In genomic region chr11:69113226-69113625, GRCh38 we compare ENCODE assay signal across 18 cellular contexts. TPM values are rescaled to one million over a fixed set of nuclear protein-coding genes. Genes with fewer than 3 reads are reported as not detected.
DNase-seq lines count a peak whose midpoint lies in the region; ATAC-seq and TF ChIP-seq lines count a peak whose summit lies in the region.
"Had no signal": no experiment of that assay in that cellular context is flagged by ENCODE, and none has a peak within 500 bp of the region (broad histone marks: within the 10 kb centered on the region; RNA-seq: fewer than 3 reads in every experiment).

No MANE protein-coding gene starts in this region.

- H3K4me3 ChIP-seq in Panc1 (ENCODE audit: low read depth in 2 of 2, low read length in 2 of 2) (no peak overlapping the region), lower lobe of right lung (no peak overlapping the region), aorta (ENCODE audit: low read length in 2 of 2) (no peak overlapping the region)

- H3K27ac Mint-ChIP-seq in stimulated activated naive CD8-positive, alpha-beta T cell treated with anti-CD3 and anti-CD28 coated beads, Interleukin-15, amount 100 ng/mL, for 72 hours, result no peak overlapping the region
- H3K27ac Mint-ChIP-seq: CD4-positive, alpha-beta T cell; IgD-negative memory B cell had no signal

- H3K9me3 Mint-ChIP-seq in stimulated activated naive CD8-positive, alpha-beta T cell treated with anti-CD3 and anti-CD28 coated beads, Interleukin-15, amount 100 ng/mL, for 72 hours, result peaks cover 7 to 12% of the 10 kb centered on the region in 2 donors
- H3K9me3 Mint-ChIP-seq: CD4-positive, alpha-beta T cell had no signal

- POLR2A ChIA-PET in Panc1 (lab: Charles Lee), result no interaction called here

- H3K4me1 Mint-ChIP-seq in stimulated activated naive CD8-positive, alpha-beta T cell treated with anti-CD3 and anti-CD28 coated beads, Interleukin-15, amount 100 ng/mL, for 72 hours, result no peaks in the 10 kb centered on the region
- H3K4me1 Mint-ChIP-seq: H9, IgD-negative memory B cell had no signal

- TF ChIP-seq CTCF in Panc1 (IDR thresholded peaks at IDR 0.05), result no peak
- no peak for TF ChIP-seq CTCF in lower lobe of right lung (IDR thresholded peaks at IDR 0.05)

- no peaks in the 10 kb centered on the region for H3K36me3 ChIP-seq in Panc1 (ENCODE audit: control insufficient read depth, insufficient read depth, low read length)
- no peaks in the 10 kb centered on the region for H3K36me3 ChIP-seq in lower lobe of right lung
- no peaks in the 10 kb centered on the region for H3K36me3 ChIP-seq in aorta (ENCODE audit: control insufficient read depth in 1 of 2, insufficient read depth in 2 of 2, low read length in 1 of 2)

- CTCF ChIA-PET in Panc1 (lab: Charles Lee), result no interaction called here

- intact Hi-C loops in Panc1 (cut with micrococcal nuclease; ENCODE audit: unreplicated experiment), result loop anchor here (10.0 kb wide), 1 partner anchor 262 kb away; no protein-coding TSS in a partner anchor
- intact Hi-C loops in lower lobe of right lung (cut with DNase I), result no loop called here
- intact Hi-C loops in aorta (cut with DNase I), result no loop called here

- in situ Hi-C loops in Panc1 (cut with HindIII; ENCODE audit: low pct_unique_long_range_greater_than_20kb, low sequenced_read_pairs), result no loop called here

- no peak for DNase-seq in stimulated activated naive CD8-positive, alpha-beta T cell treated with anti-CD3 and anti-CD28 coated beads, Interleukin-15, Interleukin-2, amounts not matched to agents 100 U/mL and 50 U/mL, for 24 hours
- no peak for DNase-seq in stimulated activated naive CD8-positive, alpha-beta T cell treated with anti-CD3 and anti-CD28 coated beads, Interleukin-15, amount 100 ng/mL, for 72 hours
- DNase-seq in Panc1 (ENCODE audit: low read depth, low spot score) (no peak), lower lobe of right lung (peak; percentile 37), aorta (peak; percentile 25 to 26), activated gamma-delta T cell (lab: John Stamatoyannopoulos, UW) (no peak)
- DNase-seq: AML-193; CD4-positive, alpha-beta T cell; DMS153; DMS79; GF-D8; GOT3; H9 had no signal

- ATAC-seq in stimulated activated naive CD8-positive, alpha-beta T cell treated with anti-CD3 and anti-CD28 coated beads, Interleukin-15, Interleukin-2, amounts not matched to agents 100 U/mL and 50 U/mL, for 24 hours, result peak; percentile 39
- no peak for ATAC-seq in stimulated activated naive CD8-positive, alpha-beta T cell treated with anti-CD3 and anti-CD28 coated beads, Interleukin-15, amount 100 ng/mL, for 72 hours
- ATAC-seq in Panc1, result no peak
- ATAC-seq in lower lobe of right lung, result no peak
- no peak for ATAC-seq in aorta (ENCODE audit: low FRiP score)
- no peak for ATAC-seq in HG02870 (IDR thresholded peaks at IDR 0.05; ENCODE audit: unreplicated experiment)
- no peak for ATAC-seq in GM19324 (IDR thresholded peaks at IDR 0.05; ENCODE audit: low FRiP score, unreplicated experiment)
- ATAC-seq: HepG2 had no signal

- peak overlapping the region; percentile 75; the same call in 1 of the 2 replicates for H3K27ac ChIP-seq in Panc1 (ENCODE audit: low read length)
- no peak overlapping the region for H3K27ac ChIP-seq in lower lobe of right lung
- H3K27ac ChIP-seq in aorta (ENCODE audit: low read depth in 1 of 2, low read length in 2 of 2), result no peak overlapping the region

- no peaks in the 10 kb centered on the region for H3K27me3 ChIP-seq in Panc1 (ENCODE audit: control insufficient read depth, insufficient read depth, low read length)
- no peaks in the 10 kb centered on the region for H3K27me3 ChIP-seq in lower lobe of right lung (ENCODE audit: low read depth)
- H3K27me3 ChIP-seq in aorta (ENCODE audit: control insufficient read depth in 1 of 2, insufficient read depth in 2 of 2, low read length in 1 of 2), result no peaks in the 10 kb centered on the region

- peaks cover 21% of the 10 kb centered on the region for H3K4me1 ChIP-seq in Panc1 (ENCODE audit: control insufficient read depth, insufficient read depth, low read length)
- H3K4me1 ChIP-seq in lower lobe of right lung, result no peaks in the 10 kb centered on the region
- H3K4me1 ChIP-seq in aorta (ENCODE audit: control insufficient read depth in 1 of 2, insufficient read depth in 2 of 2, low read length in 2 of 2), result no peaks in the 10 kb centered on the region

- H3K27me3 Mint-ChIP-seq in stimulated activated naive CD8-positive, alpha-beta T cell treated with anti-CD3 and anti-CD28 coated beads, Interleukin-15, amount 100 ng/mL, for 72 hours, result no peaks in the 10 kb centered on the region
- H3K27me3 Mint-ChIP-seq: CD4-positive, alpha-beta T cell; IgD-negative memory B cell had no signal

- no TSS peak for BruUV-seq in Panc1 (replicated peaks; lab: Mats Ljungman, UMichigan)

- WGBS in aorta, 2 donors, result 94 to 98% methylated on average over 10 of the region's 10 CpGs

- no peaks in the 10 kb centered on the region for H3K9me3 ChIP-seq in Panc1 (ENCODE audit: control insufficient read depth, insufficient read depth, low read depth, low read length)
- H3K9me3 ChIP-seq in lower lobe of right lung, result no peaks in the 10 kb centered on the region
- no peaks in the 10 kb centered on the region for H3K9me3 ChIP-seq in aorta (ENCODE audit: control insufficient read depth, low read length)

- no peak overlapping the region for H3K4me3 Mint-ChIP-seq in stimulated activated naive CD8-positive, alpha-beta T cell treated with anti-CD3 and anti-CD28 coated beads, Interleukin-15, amount 100 ng/mL, for 72 hours
- H3K4me3 Mint-ChIP-seq: CD4-positive, alpha-beta T cell; H9; IgD-negative memory B cell had no signal

RNA-seq across cellular contexts. Expression of gene SMIM38, which starts 42.5 kb away (rescaled TPM):
- total RNA-seq in Panc1 (2021; ENCODE audit: unreplicated experiment) (0.46 TPM), lower lobe of right lung (not detected), aorta (1 to 10 TPM; 1.6 to 2.8 TPM)
- 0.15 TPM for polyA plus RNA-seq in Panc1 (2012; ENCODE audit: insufficient read length)
- polyA plus RNA-seq in aorta, result under 1 TPM in 1 of 2 donors, not detected in 1; 0.56 TPM
- total RNA-seq: Daoy had no signal
- polyA plus RNA-seq: IgD-negative memory B cell had no signal

Comparison
In these comparisons a context has a peak if more than half of its experiments do, and no peak if none do; other contexts are left out.
1. DNase-seq: peak in lower lobe of right lung (single experiment) and aorta (2 of 2); none in stimulated activated naive CD8-positive, alpha-beta T cell treated with anti-CD3 and anti-CD28 coated beads, Interleukin-15, Interleukin-2, amounts not matched to agents 100 U/mL and 50 U/mL, for 24 hours (single experiment), stimulated activated naive CD8-positive, alpha-beta T cell treated with anti-CD3 and anti-CD28 coated beads, Interleukin-15, amount 100 ng/mL, for 72 hours (0 of 2), Panc1 (single experiment) and activated gamma-delta T cell (single experiment).